In genomic region chr1:111238056-111238795, GRCh38 we compare ENCODE assay signal across 1 cellular context.
TF ChIP-seq lines count a peak whose summit lies in the region.

No MANE protein-coding gene starts in this region.

TF ChIP-seq in HepG2, 621 proteins besides CTCF, POLR2A, EP300 and RAD21 (continued from another document and continues in another):
- TF ChIP-seq SOX6 (IDR thresholded peaks at IDR 0.05): no peak
- TF ChIP-seq SOX6 (CRISPR knock-in tag; IDR thresholded peaks at IDR 0.05): peak; percentile 94
- TF ChIP-seq HDAC2 (CRISPR knock-in tag; IDR thresholded peaks at IDR 0.05): peak; percentile 54; the same call in 1 of the 2 replicates
- peak; percentile 62; the same call in 1 of the 2 replicates for TF ChIP-seq KDM6A (CRISPR knock-in tag; IDR thresholded peaks at IDR 0.05; ENCODE audit: low read depth)
- TF ChIP-seq SOX13 (IDR thresholded peaks at IDR 0.05): peak; percentile 53
- peak in 1 of 2 experiments; percentile 94; a peak in 2 of 4 replicates for TF ChIP-seq SOX13 (CRISPR knock-in tag; conservative IDR thresholded peaks at IDR 0.05 in 1 of 2, IDR thresholded peaks at IDR 0.05 in 1 of 2)
- peak; percentile 41; the same call in 1 of the 2 replicates for TF ChIP-seq ZGPAT (CRISPR knock-in tag; IDR thresholded peaks at IDR 0.05)
- TF ChIP-seq POGZ (CRISPR knock-in tag; IDR thresholded peaks at IDR 0.05): peak; percentile 76
- TF ChIP-seq ZNF317 (CRISPR knock-in tag; IDR thresholded peaks at IDR 0.05): peak; percentile 84
- no peak for TF ChIP-seq SIN3B (IDR thresholded peaks at IDR 0.05; ENCODE audit: low read length)
- TF ChIP-seq ATF2 (CRISPR knock-in tag; IDR thresholded peaks at IDR 0.05): peak; percentile 48; the same call in 1 of the 2 replicates
- TF ChIP-seq HNF4A (CRISPR knock-in tag; IDR thresholded peaks at IDR 0.05): peak; percentile 73
- peak; percentile 70 for TF ChIP-seq ASH2L (IDR thresholded peaks at IDR 0.05; ENCODE audit: insufficient read length, low read depth, low read length)
- TF ChIP-seq ZNF710 (CRISPR knock-in tag; IDR thresholded peaks at IDR 0.05; ENCODE audit: borderline replicate concordance): peak; percentile 71; the same call in 1 of the 2 replicates
- TF ChIP-seq HOXA3 (CRISPR knock-in tag; IDR thresholded peaks at IDR 0.05): peak; percentile 58; the same call in 1 of the 2 replicates
- 0 out of 4 replicates have a peak, but pooled peaks of 1 of the 2 experiments have one; percentile 12 for TF ChIP-seq NR2F1 (CRISPR knock-in tag; IDR thresholded peaks at IDR 0.05)
- peak; percentile 56; the same call in 1 of the 2 replicates for TF ChIP-seq AHDC1 (CRISPR knock-in tag; IDR thresholded peaks at IDR 0.05; ENCODE audit: borderline replicate concordance)
- TF ChIP-seq JUN (CRISPR knock-in tag; IDR thresholded peaks at IDR 0.05): 0 out of 2 replicates have a peak, but pooled peaks have one; percentile 25
- TF ChIP-seq ESRRA (CRISPR knock-in tag; IDR thresholded peaks at IDR 0.05; ENCODE audit: low read depth): 0 out of 2 replicates have a peak, but pooled peaks have one; percentile 43
- peak; percentile 79; the same call in 1 of the 2 replicates for TF ChIP-seq SALL1 (CRISPR knock-in tag; IDR thresholded peaks at IDR 0.05)
- TF ChIP-seq ZNF510 (CRISPR knock-in tag; IDR thresholded peaks at IDR 0.05; ENCODE audit: low read depth): no peak
- TF ChIP-seq TBX2 (CRISPR knock-in tag; IDR thresholded peaks at IDR 0.05; ENCODE audit: borderline replicate concordance): peak; percentile 70
- 0 out of 2 replicates have a peak, but pooled peaks have one; percentile 26 for TF ChIP-seq ZNF614 (CRISPR knock-in tag; IDR thresholded peaks at IDR 0.05; ENCODE audit: borderline replicate concordance)
- TF ChIP-seq RXRB (CRISPR knock-in tag; IDR thresholded peaks at IDR 0.05; ENCODE audit: borderline replicate concordance): peak; percentile 70
- no peak for TF ChIP-seq FLYWCH1 (CRISPR knock-in tag; IDR thresholded peaks at IDR 0.05)
- TF ChIP-seq ZKSCAN1 (IDR thresholded peaks at IDR 0.05; ENCODE audit: low read length): no peak
- peak; percentile 77; the same call in 1 of the 2 replicates for TF ChIP-seq CHD4 (IDR thresholded peaks at IDR 0.05; ENCODE audit: borderline replicate concordance, low read length)
- no peak for TF ChIP-seq ZNF207 (IDR thresholded peaks at IDR 0.05; ENCODE audit: borderline replicate concordance)
- TF ChIP-seq ZBTB21 (CRISPR knock-in tag; IDR thresholded peaks at IDR 0.05): no peak
- peak; percentile 63 for TF ChIP-seq FOXA3 (CRISPR knock-in tag; IDR thresholded peaks at IDR 0.05)
- TF ChIP-seq HDAC1 (CRISPR knock-in tag; IDR thresholded peaks at IDR 0.05): peak; percentile 50; the same call in 1 of the 2 replicates
- no peak for TF ChIP-seq PCBP2 (optimal IDR thresholded peaks at IDR 0.05; ENCODE audit: low read depth, low read length, poor library complexity, severe bottlenecking)
- no peak for TF ChIP-seq ZNF768 (CRISPR knock-in tag; IDR thresholded peaks at IDR 0.05)
- TF ChIP-seq MIXL1 (CRISPR knock-in tag; IDR thresholded peaks at IDR 0.05): no peak
- TF ChIP-seq TEAD3 (CRISPR knock-in tag; optimal IDR thresholded peaks at IDR 0.05; ENCODE audit: borderline replicate concordance): peak; percentile 80
- no peak for TF ChIP-seq ZBTB37 (CRISPR knock-in tag; IDR thresholded peaks at IDR 0.05)
- TF ChIP-seq PRMT3 (CRISPR knock-in tag; IDR thresholded peaks at IDR 0.05; ENCODE audit: borderline replicate concordance, low read depth): no peak
- peak; percentile 50; the same call in 1 of the 2 replicates for TF ChIP-seq CEBPG (CRISPR knock-in tag; IDR thresholded peaks at IDR 0.05)
- no peak for TF ChIP-seq ZBTB7A (CRISPR knock-in tag; IDR thresholded peaks at IDR 0.05)
- peak; percentile 55; the same call in 1 of the 2 replicates for TF ChIP-seq ZFX (CRISPR knock-in tag; IDR thresholded peaks at IDR 0.05; ENCODE audit: low read depth)
- no peak for TF ChIP-seq ZFP36L1 (CRISPR knock-in tag; IDR thresholded peaks at IDR 0.05)
- 0 out of 2 replicates have a peak, but pooled peaks have one; percentile 17 for TF ChIP-seq REPIN1 (CRISPR knock-in tag; IDR thresholded peaks at IDR 0.05; ENCODE audit: borderline replicate concordance, low read depth)
- 0 out of 2 replicates have a peak, but pooled peaks have one; percentile 43 for TF ChIP-seq DNMT3B (CRISPR knock-in tag; conservative IDR thresholded peaks at IDR 0.05)
- TF ChIP-seq FOXA1 (IDR thresholded peaks at IDR 0.05): no peak
- peak; percentile 52 for TF ChIP-seq FOXA1 (CRISPR knock-in tag; IDR thresholded peaks at IDR 0.05)
- peak; percentile 65; the same call in 1 of the 2 replicates for TF ChIP-seq PITX1 (CRISPR knock-in tag; IDR thresholded peaks at IDR 0.05)
- no peak for TF ChIP-seq NPAS2 (CRISPR knock-in tag; IDR thresholded peaks at IDR 0.05; ENCODE audit: borderline replicate concordance)
- TF ChIP-seq ZBTB33 (CRISPR knock-in tag; IDR thresholded peaks at IDR 0.05): no peak
- no peak for TF ChIP-seq CREB1 (IDR thresholded peaks at IDR 0.05)
- TF ChIP-seq CREB1 (CRISPR knock-in tag; IDR thresholded peaks at IDR 0.05): peak; percentile 43; the same call in 1 of the 2 replicates
- no peak for TF ChIP-seq HNRNPL (IDR thresholded peaks at IDR 0.05; ENCODE audit: low read depth, low read length)
- peak; percentile 73 for TF ChIP-seq BCL6 (CRISPR knock-in tag; IDR thresholded peaks at IDR 0.05)
- TF ChIP-seq GFI1 (CRISPR knock-in tag; IDR thresholded peaks at IDR 0.05; ENCODE audit: borderline replicate concordance): peak; percentile 86
- TF ChIP-seq EZH2 (conservative IDR thresholded peaks at IDR 0.05; ENCODE audit: low read depth, low read length): no peak
- TF ChIP-seq GATAD2A (CRISPR knock-in tag; IDR thresholded peaks at IDR 0.05): peak; percentile 86
- 0 out of 2 replicates have a peak, but pooled peaks have one; percentile 48 for TF ChIP-seq GATA4 (IDR thresholded peaks at IDR 0.05; ENCODE audit: borderline replicate concordance, low read depth)
- 0 out of 2 replicates have a peak, but pooled peaks have one; percentile 31 for TF ChIP-seq RCOR2 (CRISPR knock-in tag; IDR thresholded peaks at IDR 0.05)
- TF ChIP-seq SIX4 (CRISPR knock-in tag; IDR thresholded peaks at IDR 0.05): peak; percentile 85
- TF ChIP-seq DDIT3 (CRISPR knock-in tag; IDR thresholded peaks at IDR 0.05): no peak
- no peak for TF ChIP-seq SETDB1 (CRISPR knock-in tag; IDR thresholded peaks at IDR 0.05; ENCODE audit: borderline replicate concordance)
- TF ChIP-seq MED1 (CRISPR knock-in tag; IDR thresholded peaks at IDR 0.05): peak; percentile 84
